17 cellular contexts compared by ENCODE assay signal in genomic region chr1:27410709-27411108, GRCh38. TPM values are rescaled to one million over a fixed set of nuclear protein-coding genes. Genes with fewer than 3 reads are reported as not detected.
DNase-seq lines count a peak whose midpoint lies in the region; ATAC-seq and TF ChIP-seq lines count a peak whose summit lies in the region.
"Had no signal": no experiment of that assay in that cellular context is flagged by ENCODE, and none has a peak within 500 bp of the region (broad histone marks: within the 10 kb centered on the region; RNA-seq: fewer than 3 reads in every experiment).

No MANE protein-coding gene starts in this region.

- peaks cover 91% of the 10 kb centered on the region for H3K36me3 Mint-ChIP-seq in CD8-positive, alpha-beta T cell
- peaks cover 59% of the 10 kb centered on the region for H3K36me3 Mint-ChIP-seq in activated T-helper 1 cell treated with anti-CD3 and anti-CD28 coated beads, Interleukin-12 subunit alpha, Interleukin-12 subunit beta, Interleukin-2, Interleukin-4 antibody, amounts not matched to agents 30 ng/mL and 10 ng/mL and 1 ng/mL, durations not matched to agents 14 hours and 24 hours and 36 hours (ENCODE audit: low read depth)
- peaks cover 36% of the 10 kb centered on the region for H3K36me3 Mint-ChIP-seq in memory B cell

- TF ChIP-seq CTCF in CD8-positive, alpha-beta T cell (IDR thresholded peaks at IDR 0.05): no peak
- no peak for TF ChIP-seq CTCF in left lung (IDR thresholded peaks at IDR 0.05)

- H3K27me3 Mint-ChIP-seq in CD8-positive, alpha-beta T cell (ENCODE audit: low read depth): no peaks in the 10 kb centered on the region
- H3K27me3 Mint-ChIP-seq in activated T-helper 1 cell treated with anti-CD3 and anti-CD28 coated beads, Interleukin-12 subunit alpha, Interleukin-12 subunit beta, Interleukin-2, Interleukin-4 antibody, amounts not matched to agents 30 ng/mL and 10 ng/mL and 1 ng/mL, durations not matched to agents 14 hours and 24 hours and 36 hours (ENCODE audit: insufficient read depth): no peaks in the 10 kb centered on the region
- no peaks in the 10 kb centered on the region for H3K27me3 Mint-ChIP-seq in memory B cell
- H3K27me3 Mint-ChIP-seq: CD4-positive, alpha-beta memory T cell had no signal

- intact Hi-C loops in CD8-positive, alpha-beta T cell (cut with DNase I, micrococcal nuclease): no loop called here
- intact Hi-C loops in activated T-helper 1 cell treated with anti-CD3 and anti-CD28 coated beads, Interleukin-12 subunit alpha, Interleukin-12 subunit beta, Interleukin-2, Interleukin-4 antibody, amounts not matched to agents 30 ng/mL and 10 ng/mL and 1 ng/mL, durations not matched to agents 14 hours and 24 hours and 36 hours (cut with micrococcal nuclease): no loop called here
- intact Hi-C loops in left lung (cut with DNase I): no loop called here
- intact Hi-C loops in left ventricle myocardium superior (cut with micrococcal nuclease): no loop called here

- no peak overlapping the region for H2AFZ ChIP-seq in Karpas-422 (ENCODE audit: low read length)

- peaks cover 85% of the 10 kb centered on the region for H3K36me3 ChIP-seq in CD8-positive, alpha-beta T cell (ENCODE audit: insufficient read depth, low read length)
- H3K36me3 ChIP-seq in Karpas-422 (ENCODE audit: insufficient read depth, low read length) (peaks cover 18% of the 10 kb centered on the region), left lung (peaks cover 0 to 100% of the 10 kb centered on the region in 2 donors)

- no peak for DNase-seq in CD8-positive, alpha-beta T cell
- DNase-seq in Karpas-422 (no peak), memory B cell (ENCODE audit: low spot score in 2 of 2) (no peak), NCI-H2227 treated with DMSO at 0.1 percent for 48 hours (lab: John Stamatoyannopoulos, UW) (no peak), left lung (no peak), left ventricle myocardium superior (no peak)
- DNase-seq in activated T-helper 1 cell treated with anti-CD3 and anti-CD28 coated beads, Interleukin-12 subunit alpha, Interleukin-12 subunit beta, Interleukin-2, Interleukin-4 antibody, amounts not matched to agents 30 ng/mL and 10 ng/mL and 1 ng/mL, durations not matched to agents 14 hours and 24 hours and 36 hours (ENCODE audit: low spot score): no peak
- DNase-seq: ACHN; CD4-positive, alpha-beta memory T cell; GF-D8; KG1; NCI-H1092; NCI-H345; NCI-H526 treated with DMSO at 0.1 percent for 48 hours; Right ventricle myocardium superior had no signal

- no peaks in the 10 kb centered on the region for H4K20me1 ChIP-seq in Karpas-422 (ENCODE audit: insufficient read depth, low read depth, low read length)

- CTCF ChIA-PET in CD8-positive, alpha-beta T cell (lab: Charles Lee): interaction anchor here (0.7 to 5.6 kb wide), 9 partner anchors 13 to 198 kb away, joined by 3 to 29 read pairs (median 4); partner anchors contain the start of gene AHDC1

- H3K27ac ChIP-seq in CD8-positive, alpha-beta T cell (ENCODE audit: low read depth, low read length): no peak overlapping the region
- H3K27ac ChIP-seq in Karpas-422 (ENCODE audit: low read length): no peak overlapping the region
- H3K27ac ChIP-seq in left lung: no peak overlapping the region

- POLR2A ChIA-PET in CD8-positive, alpha-beta T cell (lab: Charles Lee): interaction anchor here (0.6 to 1.7 kb wide), 2 partner anchors 111 to 193 kb away, joined by 4 read pairs; partner anchors contain the start of gene AHDC1

- H3K27me3 ChIP-seq in CD8-positive, alpha-beta T cell (ENCODE audit: insufficient read depth, low read length): no peaks in the 10 kb centered on the region
- H3K27me3 ChIP-seq in Karpas-422 (ENCODE audit: low read length): no peaks in the 10 kb centered on the region
- H3K27me3 ChIP-seq in left lung: no peaks in the 10 kb centered on the region

- no peak overlapping the region for H3K9ac ChIP-seq in Karpas-422 (ENCODE audit: low read length)

- peak overlapping the region; percentile 56 for H3K27ac Mint-ChIP-seq in CD8-positive, alpha-beta T cell
- peak overlapping the region; percentile 44 for H3K27ac Mint-ChIP-seq in activated T-helper 1 cell treated with anti-CD3 and anti-CD28 coated beads, Interleukin-12 subunit alpha, Interleukin-12 subunit beta, Interleukin-2, Interleukin-4 antibody, amounts not matched to agents 30 ng/mL and 10 ng/mL and 1 ng/mL, durations not matched to agents 14 hours and 24 hours and 36 hours
- peak overlapping the region; percentile 31 for H3K27ac Mint-ChIP-seq in memory B cell

- no peak overlapping the region for H3K4me3 Mint-ChIP-seq in CD8-positive, alpha-beta T cell
- no peak overlapping the region for H3K4me3 Mint-ChIP-seq in activated T-helper 1 cell treated with anti-CD3 and anti-CD28 coated beads, Interleukin-12 subunit alpha, Interleukin-12 subunit beta, Interleukin-2, Interleukin-4 antibody, amounts not matched to agents 30 ng/mL and 10 ng/mL and 1 ng/mL, durations not matched to agents 14 hours and 24 hours and 36 hours
- no peak overlapping the region for H3K4me3 Mint-ChIP-seq in memory B cell
- H3K4me3 Mint-ChIP-seq: CD4-positive, alpha-beta memory T cell had no signal

- H3K4me3 ChIP-seq in CD8-positive, alpha-beta T cell (ENCODE audit: low read depth, low read length): no peak overlapping the region
- H3K4me3 ChIP-seq in Karpas-422 (ENCODE audit: low read length) (no peak overlapping the region), left lung (no peak overlapping the region)

- H3K9me3 Mint-ChIP-seq in CD8-positive, alpha-beta T cell: no peaks in the 10 kb centered on the region
- no peaks in the 10 kb centered on the region for H3K9me3 Mint-ChIP-seq in activated T-helper 1 cell treated with anti-CD3 and anti-CD28 coated beads, Interleukin-12 subunit alpha, Interleukin-12 subunit beta, Interleukin-2, Interleukin-4 antibody, amounts not matched to agents 30 ng/mL and 10 ng/mL and 1 ng/mL, durations not matched to agents 14 hours and 24 hours and 36 hours
- H3K9me3 Mint-ChIP-seq in memory B cell: no peaks in the 10 kb centered on the region
- H3K9me3 Mint-ChIP-seq: CD4-positive, alpha-beta memory T cell had no signal

- no peaks in the 10 kb centered on the region for H3K9me3 ChIP-seq in CD8-positive, alpha-beta T cell (ENCODE audit: low read length)
- H3K9me3 ChIP-seq in Karpas-422 (ENCODE audit: low read length) (no peaks in the 10 kb centered on the region), left lung (no peaks in the 10 kb centered on the region)

- H3K79me2 ChIP-seq in Karpas-422 (ENCODE audit: low read length): no peaks in the 10 kb centered on the region

- no peak for ATAC-seq in CD8-positive, alpha-beta T cell
- ATAC-seq in memory B cell (ENCODE audit: low read depth) (no peak), left lung (no peak), left ventricle myocardium superior (no peak), GM21825 (IDR thresholded peaks at IDR 0.05; ENCODE audit: unreplicated experiment) (no peak)

- no peaks in the 10 kb centered on the region for H3K4me1 Mint-ChIP-seq in CD8-positive, alpha-beta T cell (ENCODE audit: low read depth)
- H3K4me1 Mint-ChIP-seq in activated T-helper 1 cell treated with anti-CD3 and anti-CD28 coated beads, Interleukin-12 subunit alpha, Interleukin-12 subunit beta, Interleukin-2, Interleukin-4 antibody, amounts not matched to agents 30 ng/mL and 10 ng/mL and 1 ng/mL, durations not matched to agents 14 hours and 24 hours and 36 hours (ENCODE audit: low read depth): peaks cover 9% of the 10 kb centered on the region
- H3K4me1 Mint-ChIP-seq in memory B cell: peaks cover 29% of the 10 kb centered on the region

- H3K9me2 ChIP-seq in Karpas-422 (replicated peaks; ENCODE audit: insufficient read depth, low read length): no peaks in the 10 kb centered on the region

- H3K4me1 ChIP-seq in CD8-positive, alpha-beta T cell (ENCODE audit: insufficient read depth, low read length): no peaks in the 10 kb centered on the region
- H3K4me1 ChIP-seq in Karpas-422 (ENCODE audit: low read length) (peaks cover 23% of the 10 kb centered on the region), left lung (peaks cover 0 to under 1% of the 10 kb centered on the region in 2 donors)

- H3K4me2 ChIP-seq in Karpas-422 (ENCODE audit: low read depth, low read length, poor library complexity, severe bottlenecking): peak overlapping the region; percentile 4

RNA-seq across cellular contexts. Expression of gene GPR3, which starts 18.3 kb away (rescaled TPM):
- total RNA-seq in CD8-positive, alpha-beta T cell: 1 to 10 TPM in 1 of 2 experiments, not detected in 1; 1.1 TPM
- 3.6 and 3.7 TPM in 2 replicates for total RNA-seq in Karpas-422 (2014; rRNA removed; shearing (Covaris generic); ENCODE audit: low replicate concordance)
- total RNA-seq in activated T-helper 1 cell treated with anti-CD3 and anti-CD28 coated beads, Interleukin-12 subunit alpha, Interleukin-12 subunit beta, Interleukin-2, Interleukin-4 antibody, amounts not matched to agents 30 ng/mL and 10 ng/mL and 1 ng/mL, durations not matched to agents 14 hours and 24 hours and 36 hours: 3.2 and 4.0 TPM in 2 replicates
- total RNA-seq in left lung (under 1 TPM; 0.16 to 0.29 TPM), left ventricle myocardium superior (0.12 TPM)
- total RNA-seq: CD4-positive, alpha-beta memory T cell had no signal

RNA-seq across cellular contexts. Expression of gene CD164L2, which starts 27.6 kb away (rescaled TPM):
- total RNA-seq in CD8-positive, alpha-beta T cell: not detected
- total RNA-seq in Karpas-422 (2014; rRNA removed; shearing (Covaris generic); ENCODE audit: low replicate concordance): 0.22 TPM in 1 of 2 replicates, not detected in the other
- total RNA-seq in activated T-helper 1 cell treated with anti-CD3 and anti-CD28 coated beads, Interleukin-12 subunit alpha, Interleukin-12 subunit beta, Interleukin-2, Interleukin-4 antibody, amounts not matched to agents 30 ng/mL and 10 ng/mL and 1 ng/mL, durations not matched to agents 14 hours and 24 hours and 36 hours: not detected in 2 replicates
- total RNA-seq in left lung (1 to 10 TPM; 4.0 to 5.9 TPM), left ventricle myocardium superior (not detected)
- total RNA-seq: CD4-positive, alpha-beta memory T cell; Right ventricle myocardium superior had no signal

RNA-seq across cellular contexts. Expression of gene FCN3, which starts 36.1 kb away (rescaled TPM):
- total RNA-seq in CD8-positive, alpha-beta T cell: not detected
- not detected in 2 replicates for total RNA-seq in Karpas-422 (2014; rRNA removed; shearing (Covaris generic); ENCODE audit: low replicate concordance)
- total RNA-seq in activated T-helper 1 cell treated with anti-CD3 and anti-CD28 coated beads, Interleukin-12 subunit alpha, Interleukin-12 subunit beta, Interleukin-2, Interleukin-4 antibody, amounts not matched to agents 30 ng/mL and 10 ng/mL and 1 ng/mL, durations not matched to agents 14 hours and 24 hours and 36 hours: not detected in 2 replicates
- total RNA-seq in left lung (100 to 1,000 TPM; 156 to 487 TPM), left ventricle myocardium superior (19.3 TPM)
- total RNA-seq: CD4-positive, alpha-beta memory T cell; MCF 10A had no signal

RNA-seq across cellular contexts. Expression of gene MAP3K6, which starts 43.9 kb away (rescaled TPM):
- 10 to 100 TPM; 17.5 to 19.9 TPM for total RNA-seq in CD8-positive, alpha-beta T cell
- total RNA-seq in Karpas-422 (2014; rRNA removed; shearing (Covaris generic); ENCODE audit: low replicate concordance): 3.0 and 5.2 TPM in 2 replicates
- 11.2 and 13.7 TPM in 2 replicates for total RNA-seq in activated T-helper 1 cell treated with anti-CD3 and anti-CD28 coated beads, Interleukin-12 subunit alpha, Interleukin-12 subunit beta, Interleukin-2, Interleukin-4 antibody, amounts not matched to agents 30 ng/mL and 10 ng/mL and 1 ng/mL, durations not matched to agents 14 hours and 24 hours and 36 hours
- total RNA-seq in left lung: 10 to 100 TPM; 81.7 to 83.3 TPM
- total RNA-seq in left ventricle myocardium superior: 46.6 TPM

Comparison
In these comparisons a context has a peak if more than half of its experiments do, and no peak if none do; other contexts are left out.
1. RNA of gene FCN3, which starts 36.1 kb away (total RNA-seq): 156 to 487 TPM in left lung and 19.3 TPM in left ventricle myocardium superior (single experiment); not detected in activated T-helper 1 cell treated with anti-CD3 and anti-CD28 coated beads, Interleukin-12 subunit alpha, Interleukin-12 subunit beta, Interleukin-2, Interleukin-4 antibody, amounts not matched to agents 30 ng/mL and 10 ng/mL and 1 ng/mL, durations not matched to agents 14 hours and 24 hours and 36 hours, not detected in CD8-positive, alpha-beta T cell and not detected in Karpas-422; every median in the first group is over 10 times any median in the second.
2. Peak in every context shown above with its lines, with median percentiles within 50 percentile points of each other: H3K27ac Mint-ChIP-seq.